8 cellular contexts compared by ENCODE assay signal in the genomic region with DNA sequence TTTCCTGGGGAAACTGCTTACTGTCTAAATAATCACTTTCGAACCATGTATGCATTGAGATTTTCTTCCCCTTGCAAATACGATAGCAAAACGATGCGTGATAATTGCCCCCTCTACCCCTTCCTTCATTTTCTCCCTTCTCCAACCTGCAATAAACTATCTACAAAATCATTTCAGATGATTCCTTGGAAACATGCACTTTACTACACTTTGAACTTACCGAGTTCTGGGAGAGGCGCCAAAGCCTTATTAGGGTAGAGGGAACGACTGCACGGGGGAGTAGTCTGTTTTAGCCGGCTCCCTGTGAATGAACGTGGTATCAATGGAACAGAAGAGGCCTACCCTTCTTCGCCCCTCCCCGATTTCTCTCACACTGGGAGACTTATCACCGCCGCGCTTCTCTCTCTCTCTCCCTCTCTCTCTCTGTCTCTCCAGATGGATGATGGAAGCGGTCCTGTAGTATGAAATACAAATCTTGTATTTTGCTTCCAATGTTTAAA. TPM values are rescaled to one million over a fixed set of nuclear protein-coding genes. Genes with fewer than 3 reads are reported as not detected.
DNase-seq lines count a peak whose midpoint lies in the region; ATAC-seq and TF ChIP-seq lines count a peak whose summit lies in the region.

A gene with protein sequence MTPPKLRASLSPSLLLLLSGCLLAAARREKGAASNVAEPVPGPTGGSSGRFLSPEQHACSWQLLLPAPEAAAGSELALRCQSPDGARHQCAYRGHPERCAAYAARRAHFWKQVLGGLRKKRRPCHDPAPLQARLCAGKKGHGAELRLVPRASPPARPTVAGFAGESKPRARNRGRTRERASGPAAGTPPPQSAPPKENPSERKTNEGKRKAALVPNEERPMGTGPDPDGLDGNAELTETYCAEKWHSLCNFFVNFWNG (minus strand): TSS at position 309 of the 500 bp plus-strand sequence. CDS start 517 bp downstream, outside the sequence.

- TF ChIP-seq CTCF in Calu3 (IDR thresholded peaks at IDR 0.05; ENCODE audit: unreplicated experiment) (no peak), OCI-LY3 (IDR thresholded peaks at IDR 0.05; ENCODE audit: low read depth, low read length) (no peak), adrenal gland (IDR thresholded peaks at IDR 0.05) (no peak), hepatocyte (IDR thresholded peaks at IDR 0.05; ENCODE audit: poor library complexity) (no peak)

- peaks cover 7% of the 10 kb centered on the region; the same call in 1 of the 2 replicates for H3K4me1 ChIP-seq in HUES48 (ENCODE audit: control insufficient read depth, insufficient read depth, low read length)
- H3K4me1 ChIP-seq in OCI-LY3 (ENCODE audit: low read length) = no peaks in the 10 kb centered on the region
- H3K4me1 ChIP-seq in adrenal gland (replicated peaks in 1 of 2) = peaks cover 0 to 11% of the 10 kb centered on the region in 2 donors
- H3K4me1 ChIP-seq in hepatocyte (ENCODE audit: insufficient read depth) = peaks cover 8% of the 10 kb centered on the region

- peak within 1 kb of the TSS; percentile 44; the same call in 1 of the 2 replicates for H3K9ac ChIP-seq in HUES48 (ENCODE audit: low read depth, low read length)
- peak within 1 kb of the TSS; percentile 75 for H3K9ac ChIP-seq in OCI-LY3 (ENCODE audit: low read length)

- DNase-seq in Calu3 = no peak
- peak in 5 of 7 donors; percentile 21 to 45 (median 38) for DNase-seq in adrenal gland
- peak; percentile 56 for DNase-seq in hepatocyte (ENCODE audit: low spot score)
- peak; percentile 82 for DNase-seq in retina

- H3K27me3 ChIP-seq in HUES48 (ENCODE audit: control insufficient read depth, insufficient read depth, low read length) = no peaks in the 10 kb centered on the region
- no peaks in the 10 kb centered on the region for H3K27me3 ChIP-seq in OCI-LY3 (ENCODE audit: low read depth, low read length)
- no peaks in the 10 kb centered on the region for H3K27me3 ChIP-seq in adrenal gland
- no peaks in the 10 kb centered on the region for H3K27me3 ChIP-seq in hepatocyte

- ATAC-seq in HG02852 (IDR thresholded peaks at IDR 0.05; ENCODE audit: unreplicated experiment) (no peak), GM21576 (IDR thresholded peaks at IDR 0.05; ENCODE audit: unreplicated experiment) (no peak)

- no peaks in the 10 kb centered on the region for H3K9me3 Mint-ChIP-seq in Calu3 (ENCODE audit: low read depth, unreplicated experiment)

- H3K4me3 Mint-ChIP-seq in Calu3 (ENCODE audit: low read depth, unreplicated experiment) = peak within 1 kb of the TSS; percentile 79

- peaks cover 11% of the 10 kb centered on the region for H3K27me3 Mint-ChIP-seq in Calu3 (ENCODE audit: unreplicated experiment)

- no peak for TF ChIP-seq POLR2A in adrenal gland (IDR thresholded peaks at IDR 0.05)

- H3K9me3 ChIP-seq in HUES48 (ENCODE audit: control insufficient read depth, insufficient read depth, low read length) (no peaks in the 10 kb centered on the region), OCI-LY3 (ENCODE audit: insufficient read depth, low read length) (no peaks in the 10 kb centered on the region), adrenal gland (replicated peaks in 1 of 3) (no peaks in the 10 kb centered on the region), hepatocyte (ENCODE audit: low read depth) (no peaks in the 10 kb centered on the region)

- intact Hi-C loops in Calu3 (cut with micrococcal nuclease; ENCODE audit: unreplicated experiment) (no loop called here), adrenal gland (cut with DNase I) (loop anchor here in 1 of 2 donors (5.0 kb wide), 1 partner anchor 152 kb away; no protein-coding TSS in a partner anchor)

- H3K4me2 ChIP-seq in OCI-LY3 (ENCODE audit: low read length) (peak within 1 kb of the TSS; percentile 94), hepatocyte (peak within 1 kb of the TSS; percentile 92)

- H3K27ac Mint-ChIP-seq in Calu3 (ENCODE audit: unreplicated experiment) = no peak within 1 kb of the TSS

- H3K36me3 ChIP-seq in HUES48 (ENCODE audit: control insufficient read depth, insufficient read depth, low read length) = peaks cover 16% of the 10 kb centered on the region
- H3K36me3 ChIP-seq in OCI-LY3 (replicated peaks; ENCODE audit: low read depth, low read length) = no peaks in the 10 kb centered on the region
- H3K36me3 ChIP-seq in adrenal gland (replicated peaks in 1 of 2) = no peaks in the 10 kb centered on the region
- H3K36me3 ChIP-seq in hepatocyte (replicated peaks; ENCODE audit: insufficient read depth, low read depth) = no peaks in the 10 kb centered on the region

- CTCF ChIA-PET in Calu3 (lab: Charles Lee) = interaction anchor here (1.3 kb wide), 1 partner anchor 15 kb away, joined by 3 read pairs; a partner anchor contains a TSS

- H2AFZ ChIP-seq in OCI-LY3 (ENCODE audit: low read depth, low read length) (peak within 1 kb of the TSS; percentile 93), hepatocyte (peak within 1 kb of the TSS; percentile 85)

- H3K9me2 ChIP-seq in hepatocyte (replicated peaks; ENCODE audit: insufficient read depth) = no peaks in the 10 kb centered on the region

- H3K79me2 ChIP-seq in OCI-LY3 (ENCODE audit: low read length) (0 out of 2 replicates have a peak, but pooled peaks cover 7% of the 10 kb centered on the region), hepatocyte (peaks cover 8% of the 10 kb centered on the region)

- WGBS in adrenal gland, 4 donors = 0 to 1% (median 1%) methylated on average over 16 of the region's 16 CpGs
- 2% methylated on average over 16 of the region's 16 CpGs for WGBS in hepatocyte (ENCODE audit: low lambda C conversion rate, missing lambda C conversion rate)

- H4K20me1 ChIP-seq in OCI-LY3 (ENCODE audit: insufficient read depth, low read length) (no peaks in the 10 kb centered on the region), hepatocyte (ENCODE audit: insufficient read depth, poor library complexity, severe bottlenecking) (no peaks in the 10 kb centered on the region)

- BruUV-seq in Calu3 (replicated peaks; lab: Mats Ljungman, UMichigan) = no TSS peak

- H3K4me1 Mint-ChIP-seq in Calu3 (ENCODE audit: low read depth, unreplicated experiment) = peaks cover 20% of the 10 kb centered on the region

- peak within 1 kb of the TSS; percentile 44 for H3K27ac ChIP-seq in HUES48 (ENCODE audit: low read depth, low read length)
- H3K27ac ChIP-seq in OCI-LY3 (ENCODE audit: low read length) = no peak within 1 kb of the TSS; the same call in 1 of the 2 replicates
- peak within 1 kb of the TSS in 4 of 5 donors; percentile 1 to 79 (median 24) for H3K27ac ChIP-seq in adrenal gland
- peak within 1 kb of the TSS; percentile 22 for H3K27ac ChIP-seq in hepatocyte

- peaks cover 18% of the 10 kb centered on the region for H3K36me3 Mint-ChIP-seq in Calu3 (ENCODE audit: insufficient read depth, unreplicated experiment)

- peak within 1 kb of the TSS; percentile 88 for H3K4me3 ChIP-seq in HUES48 (ENCODE audit: low read depth, low read length)
- H3K4me3 ChIP-seq in OCI-LY3 (ENCODE audit: low read length) = peak within 1 kb of the TSS; percentile 91
- peak within 1 kb of the TSS; percentile 10 to 69 (median 63) for H3K4me3 ChIP-seq in adrenal gland
- H3K4me3 ChIP-seq in hepatocyte = peak within 1 kb of the TSS; percentile 94

RNA-seq across cellular contexts. Expression of the gene that starts here (rescaled TPM):
- total RNA-seq in Calu3 (2022) (1.9 and 2.1 TPM in 2 replicates), adrenal gland (1 to 10 TPM in 4 of 8 donors, under 1 TPM in 4; 0.24 to 2.4 (median 1.1) TPM), hepatocyte (1.5 and 2.4 TPM in 2 replicates)
- polyA plus RNA-seq in adrenal gland (1 to 10 TPM; 2.3 to 4.1 (median 3.5) TPM), hepatocyte (2.6 and 5.6 TPM in 2 replicates)
